Comparison of ENCODE assay signal across 8 cellular contexts in genomic region chr4:189792819-189793618, GRCh38.
DNase-seq lines count a peak whose midpoint lies in the region; ATAC-seq and TF ChIP-seq lines count a peak whose summit lies in the region.

No MANE protein-coding gene starts in this region.

- DNase-seq in natural killer cell = peak; percentile 21
- DNase-seq in natural killer cell treated with Interleukin-12 subunit alpha and Interleukin-12 subunit beta and Interleukin-15 and Interleukin-18, amount 100 ng/mL, for 72 hours (ENCODE audit: low spot score) = no peak
- peak; percentile 66 for DNase-seq in NCI-H1105 treated with DMSO at 0.1 percent for 48 hours (lab: John Stamatoyannopoulos, UW)
- DNase-seq in T-helper 9 cell = peak; percentile 17
- peak; percentile 18 for DNase-seq in brain pericyte (ENCODE audit: low read depth, low spot score)
- DNase-seq in iPS-NIHi7 (ENCODE audit: extremely low spot score) = peak; percentile 85
- peak; percentile 72 for DNase-seq in stimulated activated CD4-positive, alpha-beta T cell treated with anti-CD3 and anti-CD28 coated beads, Interleukin-15, amount 100 ng/mL, for 24 hours

- H3K36me3 Mint-ChIP-seq in natural killer cell = no peaks in the 10 kb centered on the region
- no peaks in the 10 kb centered on the region for H3K36me3 Mint-ChIP-seq in natural killer cell treated with Interleukin-12 subunit alpha and Interleukin-12 subunit beta and Interleukin-15 and Interleukin-18, amount 100 ng/mL, for 72 hours

- no peaks in the 10 kb centered on the region for H3K9me3 Mint-ChIP-seq in natural killer cell
- H3K9me3 Mint-ChIP-seq in natural killer cell treated with Interleukin-12 subunit alpha and Interleukin-12 subunit beta and Interleukin-15 and Interleukin-18, amount 100 ng/mL, for 72 hours = no peaks in the 10 kb centered on the region

- H3K4me3 Mint-ChIP-seq in natural killer cell = no peak overlapping the region
- H3K4me3 Mint-ChIP-seq in natural killer cell treated with Interleukin-12 subunit alpha and Interleukin-12 subunit beta and Interleukin-15 and Interleukin-18, amount 100 ng/mL, for 72 hours = no peak overlapping the region

- peaks cover 0 to 9% of the 10 kb centered on the region in 2 donors for H3K4me1 Mint-ChIP-seq in natural killer cell
- peaks cover 0 to 6% of the 10 kb centered on the region in 2 donors for H3K4me1 Mint-ChIP-seq in natural killer cell treated with Interleukin-12 subunit alpha and Interleukin-12 subunit beta and Interleukin-15 and Interleukin-18, amount 100 ng/mL, for 72 hours (ENCODE audit: low read depth in 2 of 2)

- peak; percentile 47 for TF ChIP-seq CTCF in natural killer cell (IDR thresholded peaks at IDR 0.05)

- intact Hi-C loops in natural killer cell (cut with micrococcal nuclease) = no loop called here

- no peaks in the 10 kb centered on the region for H3K27me3 Mint-ChIP-seq in natural killer cell (ENCODE audit: low read depth in 2 of 2)
- H3K27me3 Mint-ChIP-seq in natural killer cell treated with Interleukin-12 subunit alpha and Interleukin-12 subunit beta and Interleukin-15 and Interleukin-18, amount 100 ng/mL, for 72 hours = no peaks in the 10 kb centered on the region

- ATAC-seq in natural killer cell (peak; percentile 24 to 71 (median 70)), HG02798 (IDR thresholded peaks at IDR 0.05; ENCODE audit: poor library complexity, unreplicated experiment) (peak; percentile 97)
- ATAC-seq in natural killer cell treated with Interleukin-12 subunit alpha and Interleukin-12 subunit beta and Interleukin-15 and Interleukin-18, amount 100 ng/mL, for 72 hours = no peak

- no peak overlapping the region for H3K27ac Mint-ChIP-seq in natural killer cell
- H3K27ac Mint-ChIP-seq in natural killer cell treated with Interleukin-12 subunit alpha and Interleukin-12 subunit beta and Interleukin-15 and Interleukin-18, amount 100 ng/mL, for 72 hours = no peak overlapping the region

Comparison
In these comparisons a context has a peak if more than half of its experiments do, and no peak if none do; other contexts are left out.
1. ATAC-seq: peak in natural killer cell (3 of 3) and HG02798 (single experiment); none in natural killer cell treated with Interleukin-12 subunit alpha and Interleukin-12 subunit beta and Interleukin-15 and Interleukin-18, amount 100 ng/mL, for 72 hours (0 of 2).